In genomic region chr15:68784206-68784605, GRCh38 we compare ENCODE assay signal across 1 cellular context.
TF ChIP-seq lines count a peak whose summit lies in the region.

No MANE protein-coding gene starts in this region.

TF ChIP-seq in K562, 482 proteins besides CTCF, POLR2A, EP300 and RAD21:
- 0 out of 2 replicates have a peak, but pooled peaks have one; percentile 18 for TF ChIP-seq POLR2G (IDR thresholded peaks at IDR 0.05; ENCODE audit: low read depth, low read length)
- TF ChIP-seq ZNF609 (CRISPR knock-in tag; IDR thresholded peaks at IDR 0.05; ENCODE audit: borderline replicate concordance): no peak
- no peak for TF ChIP-seq NUFIP1 (IDR thresholded peaks at IDR 0.05; ENCODE audit: partially characterized antibody)
